ENCODE assay signal across 35 cellular contexts in the genomic region with DNA sequence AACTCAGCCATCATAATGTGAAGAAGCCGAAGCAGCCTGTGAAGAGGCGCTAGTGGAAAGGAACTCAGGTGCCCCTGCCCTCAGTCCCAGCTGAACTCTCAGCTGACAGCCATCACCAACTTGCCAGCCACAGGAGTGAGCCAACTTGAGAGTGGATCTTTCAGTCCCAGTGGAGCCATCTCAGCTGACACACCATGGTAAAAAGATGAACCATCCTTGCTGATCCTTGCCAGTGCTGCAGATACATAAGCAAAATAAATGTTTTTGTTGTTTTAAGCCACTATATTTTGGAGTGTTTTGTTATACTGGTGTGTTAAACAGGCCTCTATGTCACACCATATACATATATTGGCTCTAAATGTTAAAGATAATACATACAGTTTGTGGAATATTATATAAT.
DNase-seq lines count a peak whose midpoint lies in the region; ATAC-seq, FAIRE-seq and TF ChIP-seq lines count a peak whose summit lies in the region.
"Had no signal": no experiment of that assay in that cellular context is flagged by ENCODE, and none has a peak within 500 bp of the region (broad histone marks: within the 10 kb centered on the region; RNA-seq: fewer than 3 reads in every experiment).

No MANE protein-coding gene starts in this region.

- no peak for FAIRE-seq in HepG2 (lab: Jason Lieb, UNC)
- FAIRE-seq: A204.1, A549, D721Med had no signal

- H3K9ac ChIP-seq in HepG2 (ENCODE audit: insufficient read depth, low read depth, low read length) = no peak overlapping the region
- H3K9ac ChIP-seq: BLaER1; BLaER1 treated with 17β-estradiol and CSF1 and Interleukin-3, amounts not matched to agents 10 nM and 100 nM had no signal

- POLR2A ChIA-PET in MCF 10A (lab: Yijun Ruan, JAX) (interaction anchor here (0.9 to 2.9 kb wide), 2 partner anchors 11 to 15 kb away, joined by 4 to 12 read pairs; no protein-coding TSS in a partner anchor), HepG2 (lab: Yijun Ruan, JAX) (no interaction called here)

- DNase-seq in MCF 10A (ENCODE audit: unreplicated experiment) (no peak), breast epithelium (ENCODE audit: low spot score in 2 of 2) (no peak), HepG2 (ENCODE audit: low spot score) (no peak), right lobe of liver (no peak), GM23338 (ENCODE audit: low spot score) (no peak)
- DNase-seq: 8988T; ACHN; AML-193; BE2C; C1 segment of cervical spinal cord; Caco-2; Calu3; CD4-positive, alpha-beta memory T cell; CD4-positive, alpha-beta T cell; CD4-positive, CD25-positive, alpha-beta regulatory T cell; CD8-positive, alpha-beta memory T cell; CD8-positive, alpha-beta T cell; COR-L47; DMS 273 treated with DMSO at 0.1 percent for 48 hours; DMS153; DMS53; DMS79; DMS79 treated with DMSO at 0.1 percent for 48 hours; DND-41; EL had no signal

- H3K4me3 Mint-ChIP-seq in MCF 10A (ENCODE audit: unreplicated experiment) = no peak overlapping the region
- no peak overlapping the region for H3K4me3 Mint-ChIP-seq in GM23338
- H3K4me3 Mint-ChIP-seq: B cell; CD14-positive monocyte; CD4-positive, alpha-beta memory T cell; CD4-positive, alpha-beta T cell; CD4-positive, CD25-positive, alpha-beta regulatory T cell; CD8-positive, alpha-beta memory T cell; CD8-positive, alpha-beta T cell had no signal

- H3K27me3 ChIP-seq in breast epithelium (no peaks in the 10 kb centered on the region), HepG2 (ENCODE audit: control insufficient read depth in 1 of 2, insufficient read depth in 2 of 2, low read length in 2 of 2) (peaks cover 0 to 1% of the 10 kb centered on the region in 2 experiments; a peak in 1 of 5 replicates), right lobe of liver (no peaks in the 10 kb centered on the region), GM23338 (ENCODE audit: insufficient read depth) (peaks cover 6% of the 10 kb centered on the region; the same call in 1 of the 2 replicates)
- H3K27me3 ChIP-seq: BE2C; BLaER1; BLaER1 treated with 17β-estradiol and CSF1 and Interleukin-3, amounts not matched to agents 10 nM and 100 nM had no signal

- no peak for TF ChIP-seq CTCF in MCF 10A (IDR thresholded peaks at IDR 0.05; ENCODE audit: unreplicated experiment)
- no peak for TF ChIP-seq CTCF in breast epithelium (IDR thresholded peaks at IDR 0.05)
- TF ChIP-seq CTCF in HepG2 (CRISPR knock-in tag; IDR thresholded peaks at IDR 0.05) = no peak
- no peak for TF ChIP-seq CTCF in right lobe of liver (IDR thresholded peaks at IDR 0.05)
- no peak for TF ChIP-seq CTCF in GM23338 (conservative IDR thresholded peaks at IDR 0.05; ENCODE audit: low read depth in 2 of 2)

- H3K27ac Mint-ChIP-seq in MCF 10A (ENCODE audit: low read depth, unreplicated experiment) = peak overlapping the region; percentile 65
- no peak overlapping the region for H3K27ac Mint-ChIP-seq in GM23338
- H3K27ac Mint-ChIP-seq: B cell; CD14-positive monocyte; CD4-positive, alpha-beta memory T cell; CD4-positive, alpha-beta T cell; CD4-positive, CD25-positive, alpha-beta regulatory T cell; CD8-positive, alpha-beta memory T cell; CD8-positive, alpha-beta T cell had no signal

- WGBS in HepG2 (ENCODE audit: low lambda C conversion rate) = 68% methylated on average over 2 of the region's 2 CpGs
- WGBS in right lobe of liver (ENCODE audit: insufficient coverage, low coverage, low lambda C conversion rate, missing lambda C conversion rate) = 79% methylated on average over 2 of the region's 2 CpGs

- intact Hi-C loops in MCF 10A (cut with micrococcal nuclease) (no loop called here), breast epithelium (cut with DNase I; ENCODE audit: low total_unique reads) (no loop called here), HepG2 (cut with micrococcal nuclease; ENCODE audit: unreplicated experiment) (no loop called here), right lobe of liver (cut with DNase I) (no loop called here)

- in situ Hi-C loops in HepG2 (cut with HindIII; ENCODE audit: extremely low pct_ligation_motif_present, low pct_unique_long_range_greater_than_20kb) = loop anchor here (25.0 kb wide), 2 partner anchors 809 to 959 kb away; a partner anchor contains a TSS

- H3K4me1 ChIP-seq in breast epithelium (no peaks in the 10 kb centered on the region), HepG2 (ENCODE audit: insufficient read depth, low read length) (no peaks in the 10 kb centered on the region), right lobe of liver (no peaks in the 10 kb centered on the region), GM23338 (ENCODE audit: insufficient read depth) (no peaks in the 10 kb centered on the region)
- H3K4me1 ChIP-seq: BE2C, BLaER1, Caco-2 had no signal

- no peaks in the 10 kb centered on the region for H4K20me1 ChIP-seq in HepG2 (ENCODE audit: insufficient read depth, low read length)
- no peaks in the 10 kb centered on the region for H4K20me1 ChIP-seq in GM23338 (replicated peaks; ENCODE audit: insufficient read depth)
- H4K20me1 ChIP-seq: BLaER1; BLaER1 treated with 17β-estradiol and CSF1 and Interleukin-3, amounts not matched to agents 10 nM and 100 nM had no signal

- H3K27ac ChIP-seq in breast epithelium (no peak overlapping the region), HepG2 (ENCODE audit: extremely low read length, insufficient read depth, low read length) (no peak overlapping the region), right lobe of liver (no peak overlapping the region), GM23338 (ENCODE audit: low read depth) (no peak overlapping the region)
- H3K27ac ChIP-seq: 22Rv1; A549; BLaER1; BLaER1 treated with 17β-estradiol and CSF1 and Interleukin-3, amounts not matched to agents 10 nM and 100 nM; C4-2B had no signal

- BruUV-seq in MCF 10A (replicated peaks; lab: Mats Ljungman, UMichigan) (no TSS peak), HepG2 (replicated peaks; lab: Mats Ljungman, UMichigan) (no TSS peak)

- TF ChIP-seq EP300 in HepG2 (IDR thresholded peaks at IDR 0.05; ENCODE audit: low read depth in 2 of 2, low read length in 2 of 2) (no peak), HepG2 (CRISPR knock-in tag; IDR thresholded peaks at IDR 0.05; ENCODE audit: borderline replicate concordance) (no peak)

- CTCF ChIA-PET in MCF 10A (lab: Yijun Ruan, JAX) = interaction anchor here (0.6 kb wide), 1 partner anchor 13 kb away, joined by 4 read pairs; no protein-coding TSS in a partner anchor
- CTCF ChIA-PET in HepG2 (lab: Yijun Ruan, JAX; ENCODE audit: low intra/inter-chr PET ratio, low total read pairs) = no interaction called here

- H3K4me2 ChIP-seq in HepG2 (ENCODE audit: low read depth, low read length) = no peak overlapping the region
- H3K4me2 ChIP-seq in GM23338 = no peak overlapping the region
- H3K4me2 ChIP-seq: A549; BLaER1; BLaER1 treated with 17β-estradiol and CSF1 and Interleukin-3, amounts not matched to agents 10 nM and 100 nM had no signal

- H3K27me3 Mint-ChIP-seq in MCF 10A (ENCODE audit: insufficient read depth, unreplicated experiment) (no peaks in the 10 kb centered on the region), GM23338 (ENCODE audit: insufficient read depth, low read depth, poor library complexity) (peaks cover 3% of the 10 kb centered on the region)
- H3K27me3 Mint-ChIP-seq: B cell had no signal

- H3K36me3 ChIP-seq in breast epithelium (no peaks in the 10 kb centered on the region), HepG2 (replicated peaks in 1 of 2; ENCODE audit: control insufficient read depth in 1 of 2, insufficient read depth in 2 of 2, low read length in 2 of 2) (no peaks in the 10 kb centered on the region), right lobe of liver (no peaks in the 10 kb centered on the region), GM23338 (ENCODE audit: insufficient read depth) (no peaks in the 10 kb centered on the region)
- H3K36me3 ChIP-seq: BE2C; BLaER1; BLaER1 treated with 17β-estradiol and CSF1 and Interleukin-3, amounts not matched to agents 10 nM and 100 nM had no signal

- H3K9me3 Mint-ChIP-seq in MCF 10A (ENCODE audit: unreplicated experiment) (no peaks in the 10 kb centered on the region), GM23338 (no peaks in the 10 kb centered on the region)
- H3K9me3 Mint-ChIP-seq: CD4-positive, alpha-beta memory T cell; CD4-positive, alpha-beta T cell; CD4-positive, CD25-positive, alpha-beta regulatory T cell; CD8-positive, alpha-beta memory T cell; CD8-positive, alpha-beta T cell had no signal

- no peak for TF ChIP-seq RAD21 in HepG2 (CRISPR knock-in tag; IDR thresholded peaks at IDR 0.05)

- no peaks in the 10 kb centered on the region for H3F3A ChIP-seq in GM23338 (replicated peaks; ENCODE audit: low read depth)

- H3K36me3 Mint-ChIP-seq in MCF 10A (ENCODE audit: insufficient read depth, unreplicated experiment) = peaks cover 3% of the 10 kb centered on the region
- no peaks in the 10 kb centered on the region; the same call in 2 of the 3 replicates for H3K36me3 Mint-ChIP-seq in GM23338 (ENCODE audit: low read depth)
- H3K36me3 Mint-ChIP-seq: CD14-positive monocyte; CD4-positive, alpha-beta memory T cell; CD4-positive, CD25-positive, alpha-beta regulatory T cell; CD8-positive, alpha-beta memory T cell; CD8-positive, alpha-beta T cell had no signal

- no peak overlapping the region for H3K4me3 ChIP-seq in breast epithelium
- no peak overlapping the region for H3K4me3 ChIP-seq in HepG2 (replicated peaks in 1 of 3; ENCODE audit: insufficient read depth in 1 of 3, low read depth in 2 of 3, low read length in 3 of 3)
- H3K4me3 ChIP-seq in right lobe of liver = no peak overlapping the region
- no peak overlapping the region for H3K4me3 ChIP-seq in GM23338
- H3K4me3 ChIP-seq: A549; BLaER1; BLaER1 treated with 17β-estradiol and CSF1 and Interleukin-3, amounts not matched to agents 10 nM and 100 nM had no signal

- H3K79me2 ChIP-seq in HepG2 (ENCODE audit: insufficient read depth, low read length) (no peaks in the 10 kb centered on the region), GM23338 (replicated peaks; ENCODE audit: insufficient read depth) (no peaks in the 10 kb centered on the region)

- ATAC-seq in HepG2 = no peak
- ATAC-seq in right lobe of liver = no peak
- ATAC-seq in GM23338 = no peak
- no peak for ATAC-seq in GM21786 (IDR thresholded peaks at IDR 0.05; ENCODE audit: unreplicated experiment)
- ATAC-seq: A549; CD8-positive, alpha-beta T cell had no signal

- H2AFZ ChIP-seq in HepG2 (ENCODE audit: low read length) (no peak overlapping the region), GM23338 (no peak overlapping the region)

- peaks cover 30% of the 10 kb centered on the region for H3K4me1 Mint-ChIP-seq in MCF 10A (ENCODE audit: insufficient read depth, unreplicated experiment)
- H3K4me1 Mint-ChIP-seq in GM23338 = no peaks in the 10 kb centered on the region
- H3K4me1 Mint-ChIP-seq: CD4-positive, alpha-beta memory T cell; CD8-positive, alpha-beta memory T cell had no signal

- H3K9me3 ChIP-seq in breast epithelium = no peaks in the 10 kb centered on the region
- no peaks in the 10 kb centered on the region for H3K9me3 ChIP-seq in HepG2 (ENCODE audit: low read length)
- H3K9me3 ChIP-seq in right lobe of liver = no peaks in the 10 kb centered on the region
- H3K9me3 ChIP-seq: A549, BE2C, Caco-2 had no signal

- TF ChIP-seq POLR2A in breast epithelium (IDR thresholded peaks at IDR 0.05) (no peak), HepG2 (IDR thresholded peaks at IDR 0.05; ENCODE audit: insufficient read depth in 1 of 2, low read depth in 2 of 2, low read length in 2 of 2) (no peak), right lobe of liver (IDR thresholded peaks at IDR 0.05) (no peak)

- no peaks in the 10 kb centered on the region for H3K9me2 ChIP-seq in GM23338 (ENCODE audit: insufficient read depth)

TF ChIP-seq in GM23338, 12 proteins besides CTCF, POLR2A, EP300 and RAD21 (continues in another document):
- TF ChIP-seq ZNF331 (CRISPR knock-in tag; IDR thresholded peaks at IDR 0.05; ENCODE audit: low read depth) = peak; percentile 62
